18 cellular contexts compared by ENCODE assay signal in genomic region chr7:19011212-19011611, GRCh38.
"Had no signal": no experiment of that assay in that cellular context is flagged by ENCODE, and none has a peak within 500 bp of the region (broad histone marks: within the 10 kb centered on the region; RNA-seq: fewer than 3 reads in every experiment).

No MANE protein-coding gene starts in this region.

- H3K27ac ChIP-seq: gastroesophageal sphincter, left ventricle myocardium inferior, right atrium auricular region, suprapubic skin had no signal

- H3K4me1 ChIP-seq: gastroesophageal sphincter, left ventricle myocardium inferior, right atrium auricular region, suprapubic skin had no signal

- ATAC-seq: activated T-cell treated with anti-CD3 and anti-CD28 coated beads, Interleukin-2, amount 50 U/mL, for 72 hours; gastroesophageal sphincter; stimulated activated naive CD8-positive, alpha-beta T cell treated with anti-CD3 and anti-CD28 coated beads, Interleukin-15, Interleukin-2, amounts not matched to agents 100 U/mL and 50 U/mL, for 24 hours had no signal

- H3K27me3 ChIP-seq: gastroesophageal sphincter, right atrium auricular region, suprapubic skin had no signal

- FAIRE-seq: kidney, small intestine, TTC549 had no signal

- H3K9me3 ChIP-seq: suprapubic skin had no signal

- H3K36me3 ChIP-seq: gastroesophageal sphincter, left ventricle myocardium inferior, right atrium auricular region, suprapubic skin had no signal

- H3K4me3 ChIP-seq: gastroesophageal sphincter, left ventricle myocardium inferior, right atrium auricular region, suprapubic skin had no signal

- DNase-seq: activated B cell treated with CpG ODN at 0.5 μM for 24 hours; activated CD4-positive, alpha-beta T cell treated with anti-CD3 and anti-CD28 coated beads, Interleukin-2, amount 10 ng/mL, durations not matched to agents 7 days and 5 days; activated CD8-positive, alpha-beta memory T cell treated with anti-CD3 and anti-CD28 coated beads, Interleukin-2, amount 50 U/mL, for 48 hours; activated gamma-delta T cell; activated T-cell treated with anti-CD3 and anti-CD28 coated beads, Interleukin-2, amount 50 U/mL, for 72 hours; dermis blood vessel endothelial cell; kidney; left ventricle myocardium inferior; mesenchymal stem cell; nucleus accumbens; small intestine; stimulated activated CD4-positive, alpha-beta T cell treated with anti-CD3 and anti-CD28 coated beads, Interleukin-4, amount 100 ng/mL, for 4 hours; stimulated activated naive CD8-positive, alpha-beta T cell treated with anti-CD3 and anti-CD28 coated beads, Interleukin-15, Interleukin-2, amounts not matched to agents 100 U/mL and 50 U/mL, for 24 hours; trophoblast cell had no signal
